ENCODE assay signal across 10 cellular contexts in the genomic region with DNA sequence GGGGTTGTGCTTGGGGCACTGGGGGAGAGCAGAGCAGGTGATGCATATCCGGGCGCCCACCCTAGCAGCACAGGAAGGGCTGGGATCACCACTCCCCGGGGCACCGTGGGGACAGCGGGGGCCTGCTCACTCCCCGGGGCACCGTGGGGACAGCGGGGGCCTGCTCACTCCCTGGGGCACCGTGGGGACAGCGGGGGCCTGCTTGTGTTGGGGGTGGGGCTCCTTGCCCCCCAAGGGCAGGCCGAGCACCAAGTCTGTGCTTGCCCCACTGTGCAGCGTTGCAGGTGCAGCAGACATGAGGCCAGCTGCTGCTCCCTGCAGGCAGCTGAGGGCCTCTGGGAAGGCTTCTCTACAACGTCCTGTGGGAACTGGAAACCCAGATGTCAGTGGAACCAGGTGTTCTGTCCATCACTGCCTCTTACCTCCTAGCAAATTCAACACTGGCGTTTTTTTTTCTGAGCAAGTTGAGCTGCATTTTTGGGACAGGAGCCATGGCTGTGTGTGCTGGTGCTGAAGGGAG. TPM values are rescaled to one million over a fixed set of nuclear protein-coding genes. Genes with fewer than 3 reads are reported as not detected.
DNase-seq lines count a peak whose midpoint lies in the region; ATAC-seq, FAIRE-seq and TF ChIP-seq lines count a peak whose summit lies in the region.
"Had no signal": no experiment of that assay in that cellular context is flagged by ENCODE, and none has a peak within 500 bp of the region (broad histone marks: within the 10 kb centered on the region; RNA-seq: fewer than 3 reads in every experiment).

No MANE protein-coding gene starts in this region.

- intact Hi-C loops in GM12878 (cut with micrococcal nuclease; ENCODE audit: unreplicated experiment): loop anchor here (2.0 to 10.0 kb wide), 2 partner anchors 50 to 80 kb away; no protein-coding TSS in a partner anchor

- TF ChIP-seq RAD21 in GM12878 (IDR thresholded peaks at IDR 0.05; ENCODE audit: insufficient read depth, low read depth, low read length): 0 out of 2 replicates have a peak, but pooled peaks have one; percentile 16

- peak overlapping the region; percentile 31; the same call in 1 of the 2 replicates for H3K4me3 ChIP-seq in GM12878
- H3K4me3 ChIP-seq in small intestine (ENCODE audit: low read depth in 1 of 2, low read length in 2 of 2): no peak overlapping the region

- H4K20me1 ChIP-seq in GM12878 (ENCODE audit: control insufficient read depth, insufficient read depth): no peaks in the 10 kb centered on the region

- in situ Hi-C loops in GM12878 (cut with MboI): no loop called here

- ATAC-seq in GM12878 (peak; percentile 1; the same call in 2 of the 3 replicates), HG02970 (IDR thresholded peaks at IDR 0.05; ENCODE audit: low FRiP score, unreplicated experiment) (no peak)

- peak in 2 of 3 experiments; percentile 6 to 42; a peak in 3 of 6 replicates for TF ChIP-seq CTCF in GM12878 (IDR thresholded peaks at IDR 0.05 in 2 of 3, conservative IDR thresholded peaks at IDR 0.05 in 1 of 3; ENCODE audit: control insufficient read depth in 2 of 3, extremely low read depth in 1 of 3, insufficient read depth in 1 of 3, low read depth in 3 of 3, low read length in 3 of 3)

- BruUV-seq in GM12878 (replicated peaks; lab: Mats Ljungman, UMichigan): no TSS peak

- POLR2A ChIA-PET in GM12878 (lab: Charles Lee): interaction anchor here (0.6 to 3.3 kb wide), 6 partner anchors 8 to 314 kb away, joined by 3 to 10 read pairs (median 6); no protein-coding TSS in a partner anchor

- peak overlapping the region; percentile 93 for H3K4me2 ChIP-seq in GM12878 (ENCODE audit: control insufficient read depth, insufficient read depth)

- no peak for FAIRE-seq in GM12878 (lab: Jason Lieb, UNC)
- FAIRE-seq in small intestine (lab: Jason Lieb, UNC): no peak

- DNase-seq in NCI-H2196 (lab: John Stamatoyannopoulos, UW; ENCODE audit: unreplicated experiment): peak; percentile 32
- DNase-seq in NCI-H2196 treated with DMSO at 0.1 percent for 48 hours (lab: John Stamatoyannopoulos, UW; ENCODE audit: unreplicated experiment): no peak
- peak; percentile 56 for DNase-seq in NCI-H1694 treated with DMSO at 0.1 percent for 48 hours (lab: John Stamatoyannopoulos, UW)
- DNase-seq in GM12878 (ENCODE audit: low read depth, low spot score): no peak
- DNase-seq in small intestine: no peak
- no peak for DNase-seq in stimulated activated CD4-positive, alpha-beta T cell treated with anti-CD3 and anti-CD28 coated beads, Interleukin-12 subunit alpha, Interleukin-12 subunit beta, amount 100 ng/mL, for 4 hours
- DNase-seq in SIG-M5 (lab: John Stamatoyannopoulos, UW): no peak
- DNase-seq: nucleus accumbens; stimulated activated CD8-positive, alpha-beta memory T cell treated with anti-CD3 and anti-CD28 coated beads, Interleukin-4, amount 100 ng/mL, for 48 hours had no signal

- H3K4me1 ChIP-seq in GM12878 (ENCODE audit: control insufficient read depth, insufficient read depth, low read length) (peaks cover 74% of the 10 kb centered on the region), small intestine (ENCODE audit: control insufficient read depth in 2 of 2, insufficient read depth in 1 of 2, low read depth in 1 of 2, low read length in 1 of 2) (no peaks in the 10 kb centered on the region)

- WGBS in GM12878 (ENCODE audit: insufficient coverage, insufficient replicate concordance, low lambda C conversion rate, missing lambda C conversion rate): 2% methylated on average over 10 of the region's 14 CpGs
- 62 to 83% (median 67%) methylated on average over 12 to 14 of the region's 14 CpGs for WGBS in small intestine, 3 donors

- H3K9me3 ChIP-seq in GM12878 (replicated peaks; ENCODE audit: control insufficient read depth, insufficient read depth, low read length) (no peaks in the 10 kb centered on the region), small intestine (ENCODE audit: control insufficient read depth, low read depth) (no peaks in the 10 kb centered on the region)

- H3K9ac ChIP-seq in GM12878 (ENCODE audit: control insufficient read depth, insufficient read depth, low read length): peak overlapping the region; percentile 89

- H3K27ac ChIP-seq in GM12878 (ENCODE audit: control insufficient read depth, insufficient read depth): peak overlapping the region; percentile 98
- peak overlapping the region; percentile 5 to 85 for H3K27ac ChIP-seq in small intestine (ENCODE audit: low read depth in 1 of 2, low read length in 1 of 2)

- H3K27me3 ChIP-seq in GM12878 (replicated peaks in 1 of 2; ENCODE audit: control insufficient read depth in 2 of 2, insufficient read depth in 2 of 2, low read length in 1 of 2): no peaks in the 10 kb centered on the region
- no peaks in the 10 kb centered on the region for H3K27me3 ChIP-seq in small intestine (ENCODE audit: control insufficient read depth in 2 of 2, insufficient read depth in 2 of 2, low read length in 2 of 2)

- CTCF ChIA-PET in GM12878 (lab: Yijun Ruan, JAX): interaction anchor here (0.6 to 2.1 kb wide), 7 partner anchors 11 to 341 kb away, joined by 3 to 20 read pairs (median 6); no protein-coding TSS in a partner anchor

- peaks cover 69% of the 10 kb centered on the region for H3K79me2 ChIP-seq in GM12878 (ENCODE audit: control insufficient read depth, insufficient read depth, low read length)

- SMC1A ChIA-PET in GM12878 (lab: Charles Lee; ENCODE audit: uncharacterized antibody, unreplicated experiment): interaction anchor here (0.8 to 2.5 kb wide), 9 partner anchors 8 to 83 kb away, joined by 4 to 14 read pairs (median 5); no protein-coding TSS in a partner anchor

- RAD21 ChIA-PET in GM12878 (lab: Charles Lee; ENCODE audit: unreplicated experiment): interaction anchor here (0.8 to 2.7 kb wide), 8 partner anchors 11 to 358 kb away, joined by 3 to 17 read pairs (median 5); no protein-coding TSS in a partner anchor

- no peak for TF ChIP-seq POLR2A in GM12878 (IDR thresholded peaks at IDR 0.05; ENCODE audit: low read depth, low read length)

- peak overlapping the region; percentile 16 for H2AFZ ChIP-seq in GM12878 (ENCODE audit: control insufficient read depth, low read depth, low read length)

- peaks cover 0 to 4% of the 10 kb centered on the region in 2 experiments; a peak in 3 of 4 replicates for H3K36me3 ChIP-seq in GM12878 (ENCODE audit: control insufficient read depth in 2 of 2, insufficient read depth in 2 of 2, low read length in 1 of 2)
- peaks cover 0 to 2% of the 10 kb centered on the region in 2 donors for H3K36me3 ChIP-seq in small intestine (ENCODE audit: control insufficient read depth in 2 of 2, insufficient read depth in 2 of 2, low read length in 2 of 2)

- no peak for TF ChIP-seq EP300 in GM12878 (IDR thresholded peaks at IDR 0.05; ENCODE audit: borderline replicate concordance in 1 of 2, control insufficient read depth in 1 of 2, low read depth in 2 of 2, low read length in 2 of 2)

TF ChIP-seq in GM12878, 131 proteins besides CTCF, POLR2A, EP300 and RAD21 (continues in another document):
- no peak for TF ChIP-seq IKZF2 (IDR thresholded peaks at IDR 0.05)
- no peak for TF ChIP-seq KLF5 (IDR thresholded peaks at IDR 0.05; ENCODE audit: partially characterized antibody)
- TF ChIP-seq, protein P1, sequence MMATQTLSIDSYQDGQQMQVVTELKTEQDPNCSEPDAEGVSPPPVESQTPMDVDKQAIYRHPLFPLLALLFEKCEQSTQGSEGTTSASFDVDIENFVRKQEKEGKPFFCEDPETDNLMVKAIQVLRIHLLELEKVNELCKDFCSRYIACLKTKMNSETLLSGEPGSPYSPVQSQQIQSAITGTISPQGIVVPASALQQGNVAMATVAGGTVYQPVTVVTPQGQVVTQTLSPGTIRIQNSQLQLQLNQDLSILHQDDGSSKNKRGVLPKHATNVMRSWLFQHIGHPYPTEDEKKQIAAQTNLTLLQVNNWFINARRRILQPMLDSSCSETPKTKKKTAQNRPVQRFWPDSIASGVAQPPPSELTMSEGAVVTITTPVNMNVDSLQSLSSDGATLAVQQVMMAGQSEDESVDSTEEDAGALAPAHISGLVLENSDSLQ (IDR thresholded peaks at IDR 0.05): no peak
- no peak for TF ChIP-seq ESRRA (IDR thresholded peaks at IDR 0.05; ENCODE audit: low read length)
- no peak for TF ChIP-seq TBL1XR1 (IDR thresholded peaks at IDR 0.05; ENCODE audit: low read depth, low read length)
- peak; percentile 32 for TF ChIP-seq IKZF1 (conservative IDR thresholded peaks at IDR 0.05)
- TF ChIP-seq GABPA (IDR thresholded peaks at IDR 0.05; ENCODE audit: low read depth): no peak
- no peak for TF ChIP-seq ZNF24 (IDR thresholded peaks at IDR 0.05)

RNA-seq across cellular contexts. Expression of a gene that starts 25.0 kb away (rescaled TPM):
- not detected in 2 replicates for total RNA-seq in GM12878 (2013; cell fraction: nucleolus; rRNA removed)
- total RNA-seq in GM12878 (2014; rRNA removed) (not detected in 2 replicates), GM12878 (2014; rRNA removed; fragmentation: Illumina TruSeq; extraction: Trizol) (not detected in 2 replicates), GM12878 (2021) (not detected in 2 replicates)
- polyA plus RNA-seq in GM12878 (2011; ENCODE audit: low read depth): 0.08 TPM
- polyA plus RNA-seq in GM12878 (2011; rRNA removed) (not detected in 2 replicates), GM12878 (2014; fragmentation: Illumina TruSeq; extraction: Trizol) (not detected in 2 replicates), GM12878 (2014; fragmentation: Nextera tagmentation; extraction: Ambion mirVana) (not detected), GM12878 (2014; rRNA removed) (not detected in 2 replicates), GM12878 (2016; fragmentation: Nextera tagmentation; extraction: Ambion mirVana) (under 1 TPM in 1 of 2 experiments, not detected in 1; 0.06 TPM), small intestine (under 1 TPM in 2 of 3 donors, not detected in 1; 0.04 to 0.27 TPM)
- not detected in 2 replicates for polyA plus RNA-seq in GM12878 (2011; cell fraction: cytosol; rRNA removed)
- polyA plus RNA-seq in GM12878 (2011; cell fraction: nucleus; rRNA removed): not detected in 2 replicates
- polyA plus RNA-seq in GM12878 (2012): 0.03 and 0.11 TPM in 2 replicates
- not detected in 2 replicates for polyA minus RNA-seq in GM12878 (2011; rRNA and poly(A)+ RNA removed)
- polyA minus RNA-seq in GM12878 (2011; cell fraction: cytosol; rRNA and poly(A)+ RNA removed): not detected in 2 replicates
- polyA minus RNA-seq in GM12878 (2011; cell fraction: nucleus; rRNA and poly(A)+ RNA removed): not detected in 2 replicates

Comparison
In these comparisons a context has a peak if more than half of its experiments do, and no peak if none do; other contexts are left out.
1. DNase-seq: peak in NCI-H2196 (single experiment) and NCI-H1694 treated with DMSO at 0.1 percent for 48 hours (single experiment); none in NCI-H2196 treated with DMSO at 0.1 percent for 48 hours (single experiment), GM12878 (single experiment), small intestine (single experiment), stimulated activated CD4-positive, alpha-beta T cell treated with anti-CD3 and anti-CD28 coated beads, Interleukin-12 subunit alpha, Interleukin-12 subunit beta, amount 100 ng/mL, for 4 hours (single experiment) and SIG-M5 (single experiment).